21 cellular contexts compared by ENCODE assay signal in the genomic region with DNA sequence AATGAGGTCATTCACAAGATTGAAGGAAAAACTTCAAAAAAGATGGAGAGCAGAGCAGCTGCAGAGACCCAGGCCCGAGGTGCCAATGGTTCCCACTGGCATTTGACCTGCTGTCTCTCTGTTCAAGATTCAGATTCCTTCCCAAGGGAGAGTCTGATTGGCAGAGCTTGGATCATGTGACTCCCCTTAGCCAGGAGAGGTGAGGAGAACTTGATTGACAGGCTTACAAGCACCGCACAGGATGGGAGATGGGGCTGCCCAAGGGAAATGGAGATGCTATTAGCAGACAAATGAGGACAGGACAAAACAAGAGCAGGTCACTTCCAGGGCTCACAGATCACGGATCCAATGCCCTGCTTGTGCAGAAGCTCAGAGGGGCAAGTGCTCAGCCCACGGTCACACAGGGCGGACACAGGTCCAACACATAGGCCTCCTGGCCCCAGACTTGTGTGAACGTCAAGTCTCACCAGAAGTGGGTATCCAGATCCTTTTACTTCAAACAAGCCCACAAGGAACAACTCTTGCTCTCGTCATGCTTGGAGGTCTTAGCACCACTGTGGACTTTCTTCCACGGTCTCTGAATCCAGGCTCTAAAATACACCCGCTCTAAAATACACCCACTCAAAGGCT.
DNase-seq lines count a peak whose midpoint lies in the region; ATAC-seq and TF ChIP-seq lines count a peak whose summit lies in the region.
"Had no signal": no experiment of that assay in that cellular context is flagged by ENCODE, and none has a peak within 500 bp of the region (broad histone marks: within the 10 kb centered on the region; RNA-seq: fewer than 3 reads in every experiment).

No MANE protein-coding gene starts in this region.

- no peaks in the 10 kb centered on the region for H3K9me3 ChIP-seq in Caco-2
- H3K9me3 ChIP-seq in esophagus muscularis mucosa, result no peaks in the 10 kb centered on the region
- H3K9me3 ChIP-seq: A549 had no signal

- H3K36me3 ChIP-seq in Caco-2 (ENCODE audit: control insufficient read depth, insufficient read depth, low read length) (no peaks in the 10 kb centered on the region), esophagus muscularis mucosa (no peaks in the 10 kb centered on the region)
- H3K36me3 ChIP-seq: BLaER1 treated with 17β-estradiol and CSF1 and Interleukin-3, amounts not matched to agents 10 nM and 100 nM had no signal

- no peak for TF ChIP-seq POLR2A in esophagus muscularis mucosa (IDR thresholded peaks at IDR 0.05; ENCODE audit: low read depth)

- H3K27me3 ChIP-seq in Caco-2 (replicated peaks; ENCODE audit: control insufficient read depth, insufficient read depth, low read length) (no peaks in the 10 kb centered on the region), esophagus muscularis mucosa (peaks cover 0 to 56% (median 0%) of the 10 kb centered on the region in 4 donors)

- ATAC-seq in activated CD8-positive, alpha-beta memory T cell treated with anti-CD3 and anti-CD28 coated beads, Interleukin-2, amount 10 ng/mL, durations not matched to agents 7 days and 5 days, result no peak
- ATAC-seq: A549, HepG2, Right ventricle myocardium inferior had no signal

- intact Hi-C loops in Caco-2 (cut with micrococcal nuclease; ENCODE audit: unreplicated experiment), result no loop called here
- intact Hi-C loops in esophagus muscularis mucosa (cut with DNase I), result no loop called here

- POLR2A ChIA-PET in Caco-2 (lab: Charles Lee), result no interaction called here

- 75% methylated on average over 9 of the region's 9 CpGs for WGBS in esophagus muscularis mucosa

- no peaks in the 10 kb centered on the region for H3K36me3 Mint-ChIP-seq in activated CD8-positive, alpha-beta memory T cell treated with anti-CD3 and anti-CD28 coated beads, Interleukin-2, amount 10 ng/mL, durations not matched to agents 7 days and 5 days
- H3K36me3 Mint-ChIP-seq in Caco-2 (ENCODE audit: insufficient read depth, unreplicated experiment) (no peaks in the 10 kb centered on the region), HFFc6 (ENCODE audit: low read depth) (no peaks in the 10 kb centered on the region)
- H3K36me3 Mint-ChIP-seq: CD8-positive, alpha-beta memory T cell had no signal

- BruUV-seq in Caco-2 (replicated peaks; lab: Mats Ljungman, UMichigan), result no TSS peak

- H3K4me1 ChIP-seq in Caco-2 (no peaks in the 10 kb centered on the region), esophagus muscularis mucosa (no peaks in the 10 kb centered on the region)
- H3K4me1 ChIP-seq: A549; BLaER1 treated with 17β-estradiol and CSF1 and Interleukin-3, amounts not matched to agents 10 nM and 100 nM had no signal

- CTCF ChIA-PET in activated CD8-positive, alpha-beta memory T cell treated with anti-CD3 and anti-CD28 coated beads, Interleukin-2, amount 10 ng/mL, durations not matched to agents 7 days and 5 days (lab: Charles Lee), result no interaction called here
- CTCF ChIA-PET in Caco-2 (lab: Charles Lee), result no interaction called here

- peak; percentile 52 for DNase-seq in activated effector memory CD4-positive, alpha-beta T cell treated with anti-CD3 and anti-CD28 coated beads, Interleukin-2, amount 50 U/mL, for 16 hours
- DNase-seq in activated effector memory CD4-positive, alpha-beta T cell treated with Interleukin-2 at 50 U/mL for 16 hours, result no peak
- DNase-seq in activated CD8-positive, alpha-beta memory T cell treated with anti-CD3 and anti-CD28 coated beads, Interleukin-2, amount 10 ng/mL, durations not matched to agents 7 days and 5 days, result peak; percentile 23
- peak; percentile 43 for DNase-seq in islet precursor cell
- DNase-seq in NCI-H446 treated with DMSO at 0.1 percent for 48 hours (lab: John Stamatoyannopoulos, UW), result no peak
- no peak for DNase-seq in Caco-2
- no peak for DNase-seq in HFFc6
- DNase-seq in esophagus muscularis mucosa (ENCODE audit: extremely low spot score), result no peak
- DNase-seq: CD8-positive, alpha-beta memory T cell; DMS79; GM23248; HCEC 1CT; NCI-H1417 treated with DMSO at 0.1 percent for 48 hours; NCI-H187 treated with DMSO at 0.1 percent for 48 hours; NCI-H69; NK-92 treated with Interleukin-12 subunit alpha and Interleukin-12 subunit beta, amount 100 ng/mL, for 24 hours; SW 1271 had no signal

- H3K27ac ChIP-seq in esophagus muscularis mucosa (replicated peaks in 1 of 4), result no peak overlapping the region
- H3K27ac ChIP-seq: A549; BLaER1 treated with 17β-estradiol and CSF1 and Interleukin-3, amounts not matched to agents 10 nM and 100 nM; GM23248 had no signal

- no peak for TF ChIP-seq EP300 in esophagus muscularis mucosa (IDR thresholded peaks at IDR 0.05)

- TF ChIP-seq CTCF in Caco-2 (IDR thresholded peaks at IDR 0.05; ENCODE audit: insufficient read depth in 1 of 2, low read depth in 1 of 2, low read length in 1 of 2, severe bottlenecking in 1 of 2, unreplicated experiment in 1 of 2) (no peak), HFFc6 (IDR thresholded peaks at IDR 0.05) (no peak), esophagus muscularis mucosa (IDR thresholded peaks at IDR 0.05) (no peak)

- H3K27me3 Mint-ChIP-seq in activated CD8-positive, alpha-beta memory T cell treated with anti-CD3 and anti-CD28 coated beads, Interleukin-2, amount 10 ng/mL, durations not matched to agents 7 days and 5 days, result peaks cover 53% of the 10 kb centered on the region
- H3K27me3 Mint-ChIP-seq in Caco-2 (ENCODE audit: insufficient read depth, unreplicated experiment) (peaks cover 11% of the 10 kb centered on the region), HFFc6 (ENCODE audit: insufficient read depth) (peaks cover 6% of the 10 kb centered on the region)

- no peaks in the 10 kb centered on the region for H3K9me3 Mint-ChIP-seq in activated CD8-positive, alpha-beta memory T cell treated with anti-CD3 and anti-CD28 coated beads, Interleukin-2, amount 10 ng/mL, durations not matched to agents 7 days and 5 days (ENCODE audit: low read depth)
- H3K9me3 Mint-ChIP-seq in Caco-2 (ENCODE audit: unreplicated experiment) (no peaks in the 10 kb centered on the region), HFFc6 (peaks cover under 1% of the 10 kb centered on the region; the same call in 1 of the 2 replicates)
- H3K9me3 Mint-ChIP-seq: CD8-positive, alpha-beta memory T cell had no signal

- no peak overlapping the region for H3K4me3 ChIP-seq in Caco-2 (ENCODE audit: low read depth, low read length)
- H3K4me3 ChIP-seq in esophagus muscularis mucosa, result no peak overlapping the region
- H3K4me3 ChIP-seq: A549; BLaER1 treated with 17β-estradiol and CSF1 and Interleukin-3, amounts not matched to agents 10 nM and 100 nM; GM23248 had no signal

- H3K4me3 Mint-ChIP-seq in activated CD8-positive, alpha-beta memory T cell treated with anti-CD3 and anti-CD28 coated beads, Interleukin-2, amount 10 ng/mL, durations not matched to agents 7 days and 5 days, result no peak overlapping the region
- no peak overlapping the region for H3K4me3 Mint-ChIP-seq in Caco-2 (ENCODE audit: unreplicated experiment)
- H3K4me3 Mint-ChIP-seq in HFFc6, result no peak overlapping the region
- H3K4me3 Mint-ChIP-seq: CD8-positive, alpha-beta memory T cell had no signal

- no peak overlapping the region for H3K27ac Mint-ChIP-seq in activated CD8-positive, alpha-beta memory T cell treated with anti-CD3 and anti-CD28 coated beads, Interleukin-2, amount 10 ng/mL, durations not matched to agents 7 days and 5 days
- H3K27ac Mint-ChIP-seq in Caco-2 (ENCODE audit: unreplicated experiment) (no peak overlapping the region), HFFc6 (no peak overlapping the region)
- H3K27ac Mint-ChIP-seq: CD8-positive, alpha-beta memory T cell had no signal

- H3K4me1 Mint-ChIP-seq in activated CD8-positive, alpha-beta memory T cell treated with anti-CD3 and anti-CD28 coated beads, Interleukin-2, amount 10 ng/mL, durations not matched to agents 7 days and 5 days, result peaks cover 10% of the 10 kb centered on the region
- H3K4me1 Mint-ChIP-seq in Caco-2 (ENCODE audit: low read depth, unreplicated experiment), result no peaks in the 10 kb centered on the region
- no peaks in the 10 kb centered on the region for H3K4me1 Mint-ChIP-seq in HFFc6 (ENCODE audit: low read depth)

Comparison
In these comparisons a context has a peak if more than half of its experiments do, and no peak if none do; other contexts are left out.
1. DNase-seq: peak in activated effector memory CD4-positive, alpha-beta T cell treated with anti-CD3 and anti-CD28 coated beads, Interleukin-2, amount 50 U/mL, for 16 hours (single experiment), activated CD8-positive, alpha-beta memory T cell treated with anti-CD3 and anti-CD28 coated beads, Interleukin-2, amount 10 ng/mL, durations not matched to agents 7 days and 5 days (single experiment) and islet precursor cell (single experiment); none in activated effector memory CD4-positive, alpha-beta T cell treated with Interleukin-2 at 50 U/mL for 16 hours (single experiment), NCI-H446 treated with DMSO at 0.1 percent for 48 hours (single experiment), Caco-2 (0 of 2), HFFc6 (single experiment) and esophagus muscularis mucosa (single experiment).